Comparison of ENCODE assay signal across 17 cellular contexts in the genomic region with DNA sequence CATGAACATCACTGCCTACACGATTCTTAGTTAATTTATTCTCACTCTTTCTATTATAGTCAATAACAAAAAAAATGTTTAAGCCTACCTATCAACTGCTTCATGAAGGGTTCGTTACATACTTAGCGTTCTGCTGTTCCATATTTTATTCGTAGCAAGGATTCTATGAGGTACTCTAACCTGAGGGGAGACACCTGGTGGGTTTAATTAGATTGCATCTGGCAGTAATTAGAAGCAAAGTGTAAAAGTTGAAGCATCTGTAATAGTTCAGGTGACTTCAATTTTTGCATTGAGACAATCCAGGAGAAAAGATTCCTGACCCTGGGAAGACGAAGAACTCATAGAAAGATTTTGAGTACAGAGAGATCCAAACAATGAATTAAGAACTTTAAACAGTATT.
"Had no signal": no experiment of that assay in that cellular context is flagged by ENCODE, and none has a peak within 500 bp of the region (broad histone marks: within the 10 kb centered on the region; RNA-seq: fewer than 3 reads in every experiment).

No MANE protein-coding gene starts in this region.

- H3K4me1 Mint-ChIP-seq: neural crest cell had no signal

- H3K9me3 ChIP-seq: ovary, sigmoid colon, stomach, testis, upper lobe of right lung had no signal

- H3K4me3 Mint-ChIP-seq: activated T-cell treated with anti-CD3 and anti-CD28 coated beads, Interleukin-2, amount 50 U/mL, for 4 hours; neural crest cell had no signal

- H3K27ac ChIP-seq: ovary, sigmoid colon, stomach, testis, upper lobe of right lung, VCaP had no signal

- H3K27me3 ChIP-seq: ovary, sigmoid colon, stomach, testis, upper lobe of right lung had no signal

- DNase-seq: activated CD4-positive, alpha-beta T cell treated with anti-CD3 and anti-CD28 coated beads, Interleukin-2, amount 50 U/mL, for 48 hours; activated effector memory CD4-positive, alpha-beta T cell treated with Interleukin-2 at 50 U/mL for 16 hours; activated naive CD4-positive, alpha-beta T cell treated with anti-CD3 and anti-CD28 coated beads, Interleukin-2, amount 50 U/mL, for 16 hours; activated T-cell treated with anti-CD3 and anti-CD28 coated beads, Interleukin-2, amount 50 U/mL, for 4 hours; islet precursor cell; midbrain; ovary; sigmoid colon; stimulated activated CD4-positive, alpha-beta T cell treated with anti-CD3 and anti-CD28 coated beads, Interleukin-1b, Interleukin-23, amount 100 ng/mL, for 48 hours; stomach; testis; upper lobe of right lung had no signal

- FAIRE-seq: astrocyte, bronchial epithelial cell had no signal

- H3K4me3 ChIP-seq: lung, ovary, sigmoid colon, stomach, testis, upper lobe of right lung had no signal

- H3K4me1 ChIP-seq: sigmoid colon, stomach, testis, upper lobe of right lung had no signal

- H3K36me3 ChIP-seq: ovary, sigmoid colon, stomach, upper lobe of right lung had no signal

- H3K9me3 Mint-ChIP-seq: activated T-cell treated with anti-CD3 and anti-CD28 coated beads, Interleukin-2, amount 50 U/mL, for 4 hours; neural crest cell had no signal
